8 cellular contexts compared by ENCODE assay signal in the genomic region with DNA sequence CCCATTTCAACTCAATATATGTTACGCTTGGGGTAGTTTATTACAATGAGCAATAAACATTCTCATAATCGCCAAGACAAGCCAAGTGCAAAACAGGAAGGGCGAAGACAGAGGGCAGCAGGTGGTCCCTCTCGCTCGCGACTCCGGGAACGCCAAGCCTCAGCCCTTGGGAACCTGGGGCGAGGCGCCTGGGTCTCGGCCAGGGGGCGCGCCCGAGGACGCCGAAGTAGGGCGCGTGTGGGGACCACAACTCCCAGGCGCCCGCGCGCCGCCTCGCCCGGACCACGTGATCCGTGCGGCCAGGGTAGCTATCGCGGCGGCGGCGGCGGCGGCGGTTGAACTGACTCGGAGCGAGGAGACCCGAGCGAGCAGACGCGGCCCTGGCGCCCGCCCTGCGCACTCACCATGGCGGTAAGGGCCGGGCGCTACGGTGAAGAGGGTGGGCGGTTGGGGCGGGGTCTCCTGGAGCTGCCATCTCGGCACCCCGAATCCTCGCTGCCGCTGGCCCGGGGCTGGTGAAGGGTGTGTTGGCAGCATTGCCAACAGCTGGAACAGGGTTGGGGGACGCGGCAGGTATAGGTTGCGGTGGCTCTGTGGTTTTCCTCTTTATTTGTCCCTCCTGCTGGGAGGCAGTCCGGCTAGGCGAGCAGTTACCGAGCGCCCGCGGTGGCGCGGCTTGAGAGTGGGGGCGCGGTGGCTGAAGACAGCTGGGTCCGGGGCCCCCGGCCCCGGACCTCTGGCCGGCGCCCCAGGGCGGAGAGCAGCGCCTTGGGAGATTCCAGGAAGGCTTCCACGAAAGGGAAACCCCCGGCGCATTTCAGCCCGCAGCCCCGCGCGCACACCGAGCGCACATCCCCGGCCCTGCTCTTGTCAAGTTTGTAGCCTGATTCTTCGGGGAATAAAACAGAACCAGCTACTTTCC. TPM values are rescaled to one million over a fixed set of nuclear protein-coding genes. Genes with fewer than 3 reads are reported as not detected.
DNase-seq lines count a peak whose midpoint lies in the region; ATAC-seq, FAIRE-seq and TF ChIP-seq lines count a peak whose summit lies in the region.

SLC31A2 (plus strand) TSS at position 338 of the 922 bp plus-strand sequence; CDS start at position 406, 68 bp downstream.

- POLR2A ChIA-PET in AG04449 (lab: Yijun Ruan, JAX), result interaction anchor here (0.6 to 1.1 kb wide), 4 partner anchors 11 to 260 kb away, joined by 3 read pairs; partner anchors contain the start of genes C9orf43, FKBP15, POLE3 and SLC31A1

- H3K27ac ChIP-seq in kidney (ENCODE audit: low read depth in 2 of 2, low read length in 2 of 2), result peak within 1 kb of the TSS; percentile 5 to 45

- peaks cover 0 to 2% of the 10 kb centered on the region in 2 donors for H3K36me3 ChIP-seq in kidney (ENCODE audit: control insufficient read depth in 1 of 2, insufficient read depth in 2 of 2, low read length in 2 of 2)

- CTCF ChIA-PET in AG04449 (lab: Yijun Ruan, JAX), result interaction anchor here (0.8 to 1.5 kb wide), 6 partner anchors 11 to 228 kb away, joined by 3 to 5 read pairs (median 3); no protein-coding TSS in a partner anchor

- FAIRE-seq in kidney (lab: Jason Lieb, UNC), result no peak

- no peaks in the 10 kb centered on the region for H3K9me3 ChIP-seq in kidney (ENCODE audit: control insufficient read depth in 1 of 2, low read length in 2 of 2)

- H3K9ac ChIP-seq in kidney (ENCODE audit: low read length in 2 of 2), result peak within 1 kb of the TSS; percentile 61 to 79

- peaks cover 9 to 14% of the 10 kb centered on the region in 2 donors for H3K4me1 ChIP-seq in kidney (ENCODE audit: control insufficient read depth in 1 of 2, insufficient read depth in 1 of 2, low read depth in 1 of 2, low read length in 2 of 2)

- peak; percentile 39 for TF ChIP-seq CTCF in AG04449 (IDR thresholded peaks at IDR 0.05; ENCODE audit: insufficient read depth, low read length, missing control alignments)
- TF ChIP-seq CTCF in kidney (IDR thresholded peaks at IDR 0.05; ENCODE audit: borderline replicate concordance, extremely low read depth, insufficient read depth), result no peak

- ATAC-seq in GM18867 (IDR thresholded peaks at IDR 0.05; ENCODE audit: unreplicated experiment) (peak; percentile 98), HG03108 (IDR thresholded peaks at IDR 0.05; ENCODE audit: unreplicated experiment) (peak; percentile 93)
- ATAC-seq in activated CD4-positive, CD25-positive, alpha-beta regulatory T cell treated with anti-CD3 and anti-CD28 coated beads, Interleukin-2, amount 50 U/mL, for 24 hours, result peak; percentile 95 to 97

- DNase-seq in AG04449 (ENCODE audit: low read depth, low spot score), result no peak
- DNase-seq in NCI-H2227 (lab: John Stamatoyannopoulos, UW; ENCODE audit: unreplicated experiment), result peak; percentile 87
- DNase-seq in cerebellar cortex (ENCODE audit: low spot score), result peak; percentile 85
- DNase-seq in kidney, result peak; percentile 95
- DNase-seq in stimulated activated CD4-positive, alpha-beta T cell treated with anti-CD3 and anti-CD28 coated beads, Interleukin-15, amount 100 ng/mL, for 1 hour (ENCODE audit: low read depth in 1 of 2, low spot score in 1 of 2), result peak; percentile 69 to 86

- H3K4me3 ChIP-seq in AG04449 (ENCODE audit: low read depth, low read length) (peak within 1 kb of the TSS; percentile 88), kidney (ENCODE audit: low read length in 2 of 2) (peak within 1 kb of the TSS; percentile 73 to 85)

- intact Hi-C loops in kidney (cut with DNase I), result no loop called here

RNA-seq across cellular contexts. Expression of gene SLC31A2, which starts in this region (rescaled TPM):
- 10.6 TPM for total RNA-seq in kidney
- 18.6 TPM for polyA plus RNA-seq in kidney (ENCODE audit: insufficient read depth, low read depth, low replicate concordance)
